Comparison of ENCODE assay signal across 1 cellular context in the genomic region with DNA sequence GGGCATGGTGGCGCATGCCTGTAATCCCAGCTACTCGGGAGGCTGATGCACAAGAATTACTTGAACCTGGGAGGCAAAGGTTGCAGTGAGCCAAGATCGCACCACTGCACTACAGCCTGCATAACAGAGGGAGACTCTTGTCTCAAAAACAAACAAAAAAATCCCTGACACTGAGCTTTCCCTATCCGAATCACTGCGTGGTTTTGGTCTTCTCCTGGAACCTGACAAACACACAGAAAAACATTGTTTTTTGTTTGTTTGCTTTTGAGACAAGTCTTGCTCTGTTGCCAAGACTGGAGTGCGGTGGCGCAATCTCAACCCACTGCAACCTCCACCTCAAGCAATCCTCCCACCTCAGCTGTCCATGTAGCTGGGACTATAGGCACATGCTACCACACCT.
TF ChIP-seq lines count a peak whose summit lies in the region.

No MANE protein-coding gene starts in this region.

TF ChIP-seq in HepG2, 621 proteins besides CTCF, POLR2A, EP300 and RAD21 (continued from another document):
- TF ChIP-seq HDAC2 (CRISPR knock-in tag; IDR thresholded peaks at IDR 0.05): peak; percentile 26; the same call in 1 of the 2 replicates
- TF ChIP-seq RXRB (CRISPR knock-in tag; IDR thresholded peaks at IDR 0.05; ENCODE audit: borderline replicate concordance): 0 out of 2 replicates have a peak, but pooled peaks have one; percentile 9
- TF ChIP-seq, protein P1, sequence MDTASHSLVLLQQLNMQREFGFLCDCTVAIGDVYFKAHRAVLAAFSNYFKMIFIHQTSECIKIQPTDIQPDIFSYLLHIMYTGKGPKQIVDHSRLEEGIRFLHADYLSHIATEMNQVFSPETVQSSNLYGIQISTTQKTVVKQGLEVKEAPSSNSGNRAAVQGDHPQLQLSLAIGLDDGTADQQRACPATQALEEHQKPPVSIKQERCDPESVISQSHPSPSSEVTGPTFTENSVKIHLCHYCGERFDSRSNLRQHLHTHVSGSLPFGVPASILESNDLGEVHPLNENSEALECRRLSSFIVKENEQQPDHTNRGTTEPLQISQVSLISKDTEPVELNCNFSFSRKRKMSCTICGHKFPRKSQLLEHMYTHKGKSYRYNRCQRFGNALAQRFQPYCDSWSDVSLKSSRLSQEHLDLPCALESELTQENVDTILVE (CRISPR knock-in tag; IDR thresholded peaks at IDR 0.05): 0 out of 2 replicates have a peak, but pooled peaks have one; percentile 37
- TF ChIP-seq ZNF546 (CRISPR knock-in tag; conservative IDR thresholded peaks at IDR 0.05): no peak
- peak; percentile 26; the same call in 1 of the 2 replicates for TF ChIP-seq TFAP4 (IDR thresholded peaks at IDR 0.05; ENCODE audit: borderline replicate concordance, low read depth)
- no peak for TF ChIP-seq ZNF713 (CRISPR knock-in tag; IDR thresholded peaks at IDR 0.05)
- 0 out of 2 replicates have a peak, but pooled peaks have one; percentile 29 for TF ChIP-seq KDM4B (CRISPR knock-in tag; IDR thresholded peaks at IDR 0.05)
- peak; percentile 46; the same call in 1 of the 2 replicates for TF ChIP-seq FOXO1 (CRISPR knock-in tag; IDR thresholded peaks at IDR 0.05)
- no peak for TF ChIP-seq RFXANK (CRISPR knock-in tag; IDR thresholded peaks at IDR 0.05)
- no peak for TF ChIP-seq ZNF446 (CRISPR knock-in tag; IDR thresholded peaks at IDR 0.05)
- TF ChIP-seq CEBPB (IDR thresholded peaks at IDR 0.05; ENCODE audit: borderline replicate concordance, low read depth, low read length): peak; percentile 94
- peak; percentile 69; the same call in 1 of the 2 replicates for TF ChIP-seq ZNF644 (CRISPR knock-in tag; IDR thresholded peaks at IDR 0.05; ENCODE audit: low read depth)
- TF ChIP-seq ZMYM4 (CRISPR knock-in tag; IDR thresholded peaks at IDR 0.05): 0 out of 2 replicates have a peak, but pooled peaks have one; percentile 55
- TF ChIP-seq HMG20A (CRISPR knock-in tag; IDR thresholded peaks at IDR 0.05; ENCODE audit: borderline replicate concordance): no peak; the same call in none of the 2 replicates
- TF ChIP-seq MIXL1 (CRISPR knock-in tag; IDR thresholded peaks at IDR 0.05): no peak
- TF ChIP-seq, protein P2, sequence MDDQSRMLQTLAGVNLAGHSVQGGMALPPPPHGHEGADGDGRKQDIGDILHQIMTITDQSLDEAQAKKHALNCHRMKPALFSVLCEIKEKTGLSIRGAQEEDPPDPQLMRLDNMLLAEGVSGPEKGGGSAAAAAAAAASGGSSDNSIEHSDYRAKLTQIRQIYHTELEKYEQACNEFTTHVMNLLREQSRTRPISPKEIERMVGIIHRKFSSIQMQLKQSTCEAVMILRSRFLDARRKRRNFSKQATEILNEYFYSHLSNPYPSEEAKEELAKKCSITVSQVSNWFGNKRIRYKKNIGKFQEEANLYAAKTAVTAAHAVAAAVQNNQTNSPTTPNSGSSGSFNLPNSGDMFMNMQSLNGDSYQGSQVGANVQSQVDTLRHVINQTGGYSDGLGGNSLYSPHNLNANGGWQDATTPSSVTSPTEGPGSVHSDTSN (CRISPR knock-in tag; IDR thresholded peaks at IDR 0.05; ENCODE audit: borderline replicate concordance): no peak
- peak; percentile 41; the same call in 1 of the 2 replicates for TF ChIP-seq ZMYM3 (CRISPR knock-in tag; IDR thresholded peaks at IDR 0.05)
- 0 out of 2 replicates have a peak, but pooled peaks have one; percentile 43 for TF ChIP-seq SMAD3 (CRISPR knock-in tag; IDR thresholded peaks at IDR 0.05)
- TF ChIP-seq, protein P3, sequence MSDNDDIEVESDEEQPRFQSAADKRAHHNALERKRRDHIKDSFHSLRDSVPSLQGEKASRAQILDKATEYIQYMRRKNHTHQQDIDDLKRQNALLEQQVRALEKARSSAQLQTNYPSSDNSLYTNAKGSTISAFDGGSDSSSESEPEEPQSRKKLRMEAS (IDR thresholded peaks at IDR 0.05): 0 out of 2 replicates have a peak, but pooled peaks have one; percentile 22
- TF ChIP-seq ZNF432 (CRISPR knock-in tag; IDR thresholded peaks at IDR 0.05; ENCODE audit: borderline replicate concordance): no peak
- peak; percentile 58; the same call in 1 of the 2 replicates for TF ChIP-seq MIER3 (CRISPR knock-in tag; IDR thresholded peaks at IDR 0.05; ENCODE audit: borderline replicate concordance)
- no peak for TF ChIP-seq ZNF782 (CRISPR knock-in tag; IDR thresholded peaks at IDR 0.05; ENCODE audit: borderline replicate concordance)
- TF ChIP-seq ZNF607 (CRISPR knock-in tag; IDR thresholded peaks at IDR 0.05; ENCODE audit: borderline replicate concordance): no peak
- TF ChIP-seq, protein P4, sequence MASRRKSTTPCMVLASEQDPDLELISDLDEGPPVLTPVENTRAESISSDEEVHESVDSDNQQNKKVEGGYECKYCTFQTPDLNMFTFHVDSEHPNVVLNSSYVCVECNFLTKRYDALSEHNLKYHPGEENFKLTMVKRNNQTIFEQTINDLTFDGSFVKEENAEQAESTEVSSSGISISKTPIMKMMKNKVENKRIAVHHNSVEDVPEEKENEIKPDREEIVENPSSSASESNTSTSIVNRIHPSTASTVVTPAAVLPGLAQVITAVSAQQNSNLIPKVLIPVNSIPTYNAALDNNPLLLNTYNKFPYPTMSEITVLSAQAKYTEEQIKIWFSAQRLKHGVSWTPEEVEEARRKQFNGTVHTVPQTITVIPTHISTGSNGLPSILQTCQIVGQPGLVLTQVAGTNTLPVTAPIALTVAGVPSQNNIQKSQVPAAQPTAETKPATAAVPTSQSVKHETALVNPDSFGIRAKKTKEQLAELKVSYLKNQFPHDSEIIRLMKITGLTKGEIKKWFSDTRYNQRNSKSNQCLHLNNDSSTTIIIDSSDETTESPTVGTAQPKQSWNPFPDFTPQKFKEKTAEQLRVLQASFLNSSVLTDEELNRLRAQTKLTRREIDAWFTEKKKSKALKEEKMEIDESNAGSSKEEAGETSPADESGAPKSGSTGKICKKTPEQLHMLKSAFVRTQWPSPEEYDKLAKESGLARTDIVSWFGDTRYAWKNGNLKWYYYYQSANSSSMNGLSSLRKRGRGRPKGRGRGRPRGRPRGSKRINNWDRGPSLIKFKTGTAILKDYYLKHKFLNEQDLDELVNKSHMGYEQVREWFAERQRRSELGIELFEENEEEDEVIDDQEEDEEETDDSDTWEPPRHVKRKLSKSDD (CRISPR knock-in tag; IDR thresholded peaks at IDR 0.05; ENCODE audit: low read depth): peak; percentile 49; the same call in 1 of the 2 replicates
- TF ChIP-seq THAP11 (CRISPR knock-in tag; IDR thresholded peaks at IDR 0.05): peak; percentile 47; the same call in 1 of the 2 replicates
- TF ChIP-seq ZGPAT (CRISPR knock-in tag; IDR thresholded peaks at IDR 0.05): peak; percentile 51; the same call in 1 of the 2 replicates
